ENCODE assay signal across 9 cellular contexts in the genomic region with DNA sequence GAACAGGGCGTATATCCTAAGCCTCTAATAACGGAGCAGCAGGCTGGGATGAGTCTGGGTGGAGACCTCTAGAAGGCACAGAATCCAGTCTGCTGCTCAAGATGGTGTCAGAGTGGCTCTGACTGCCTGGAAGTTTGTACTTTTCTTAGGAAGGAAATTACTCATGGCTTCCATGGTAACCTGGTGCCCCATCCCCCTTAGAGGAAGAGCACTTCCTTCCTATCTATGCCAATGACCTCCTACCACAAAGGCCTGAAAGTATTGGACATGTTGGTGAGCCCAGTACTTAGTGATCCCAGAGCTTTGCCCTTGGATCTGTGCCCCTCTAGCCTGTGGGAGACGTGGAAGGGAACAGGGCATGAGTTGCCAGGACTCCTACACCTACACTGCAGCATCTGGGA. TPM values are rescaled to one million over a fixed set of nuclear protein-coding genes. Genes with fewer than 3 reads are reported as not detected.
A peak's percentile ranks its signal among the peaks of the same experiment; 100 is the strongest.
DNase-seq lines count a peak whose midpoint lies in the region; ATAC-seq and TF ChIP-seq lines count a peak whose summit lies in the region.
"Had no signal": no experiment of that assay in that cellular context is flagged by ENCODE, and none has a peak within 500 bp of the region (broad histone marks: within the 10 kb centered on the region; RNA-seq: fewer than 3 reads in every experiment).

No MANE protein-coding gene starts in this region.

- no peaks in the 10 kb centered on the region for H3K27me3 ChIP-seq in gastrocnemius medialis

- ATAC-seq in gastrocnemius medialis (peak; percentile 27 to 48), HG02610 (IDR thresholded peaks at IDR 0.05; ENCODE audit: unreplicated experiment) (no peak), GM19023 (IDR thresholded peaks at IDR 0.05; ENCODE audit: unreplicated experiment) (no peak), GM18873 (IDR thresholded peaks at IDR 0.05; ENCODE audit: low FRiP score, unreplicated experiment) (no peak)

- H3K9me3 ChIP-seq in gastrocnemius medialis: no peaks in the 10 kb centered on the region

- DNase-seq in RPMI7951 (ENCODE audit: low read depth) (peak; percentile 24), dermis blood vessel endothelial cell (peak; percentile 89), gastrocnemius medialis (no peak), middle frontal gyrus (ENCODE audit: extremely low spot score, low spot score) (no peak)
- DNase-seq: H7 had no signal

- no peak for TF ChIP-seq POLR2A in gastrocnemius medialis (IDR thresholded peaks at IDR 0.05)

- in situ Hi-C loops in gastrocnemius medialis (cut with MboI; ENCODE audit: low sequenced_read_pairs in 4 of 4): no loop called here

- peak overlapping the region; percentile 69 for H3K4me3 ChIP-seq in GM08714 (ENCODE audit: low read length)
- no peak overlapping the region for H3K4me3 ChIP-seq in gastrocnemius medialis

- intact Hi-C loops in gastrocnemius medialis (cut with DNase I; ENCODE audit: low total_unique reads): no loop called here

- H3K27ac ChIP-seq in gastrocnemius medialis: no peak overlapping the region

- no peak for TF ChIP-seq CTCF in gastrocnemius medialis (IDR thresholded peaks at IDR 0.05 in 4 of 5, conservative IDR thresholded peaks at IDR 0.05 in 1 of 5)

- H3K4me1 ChIP-seq in gastrocnemius medialis: no peaks in the 10 kb centered on the region

- no peaks in the 10 kb centered on the region for H3K36me3 ChIP-seq in gastrocnemius medialis

RNA-seq across cellular contexts. Expression of gene BATF, which starts 1.5 kb away (rescaled TPM):
- total RNA-seq in RPMI7951 (2014; rRNA removed; shearing (Covaris generic)): 3.6 and 3.9 TPM in 2 replicates
- 2.0 and 3.2 TPM in 2 replicates for total RNA-seq in dermis blood vessel endothelial cell
- 1 to 10 TPM in 2 of 4 donors, under 1 TPM in 2; 0.36 to 5.2 (median 1.1) TPM for total RNA-seq in gastrocnemius medialis
- total RNA-seq: H7 had no signal

RNA-seq across cellular contexts. Expression of gene FLVCR2, which starts 54.6 kb away (rescaled TPM):
- total RNA-seq in RPMI7951 (2014; rRNA removed; shearing (Covaris generic)): 1.3 and 2.1 TPM in 2 replicates
- total RNA-seq in dermis blood vessel endothelial cell (10.6 and 15.8 TPM in 2 replicates), gastrocnemius medialis (10 to 100 TPM in 3 of 4 donors, 1 to 10 TPM in 1; 5.1 to 65.5 (median 14.5) TPM)

Comparison
In these comparisons a context has a peak if more than half of its experiments do, and no peak if none do; other contexts are left out.
1. DNase-seq: peak in RPMI7951 (single experiment) and dermis blood vessel endothelial cell (single experiment); none in gastrocnemius medialis (0 of 2) and middle frontal gyrus (single experiment).
2. ATAC-seq: peak in gastrocnemius medialis (2 of 2); none in HG02610 (single experiment), GM19023 (single experiment) and GM18873 (single experiment).